Comparison of ENCODE assay signal across 8 cellular contexts in the genomic region with DNA sequence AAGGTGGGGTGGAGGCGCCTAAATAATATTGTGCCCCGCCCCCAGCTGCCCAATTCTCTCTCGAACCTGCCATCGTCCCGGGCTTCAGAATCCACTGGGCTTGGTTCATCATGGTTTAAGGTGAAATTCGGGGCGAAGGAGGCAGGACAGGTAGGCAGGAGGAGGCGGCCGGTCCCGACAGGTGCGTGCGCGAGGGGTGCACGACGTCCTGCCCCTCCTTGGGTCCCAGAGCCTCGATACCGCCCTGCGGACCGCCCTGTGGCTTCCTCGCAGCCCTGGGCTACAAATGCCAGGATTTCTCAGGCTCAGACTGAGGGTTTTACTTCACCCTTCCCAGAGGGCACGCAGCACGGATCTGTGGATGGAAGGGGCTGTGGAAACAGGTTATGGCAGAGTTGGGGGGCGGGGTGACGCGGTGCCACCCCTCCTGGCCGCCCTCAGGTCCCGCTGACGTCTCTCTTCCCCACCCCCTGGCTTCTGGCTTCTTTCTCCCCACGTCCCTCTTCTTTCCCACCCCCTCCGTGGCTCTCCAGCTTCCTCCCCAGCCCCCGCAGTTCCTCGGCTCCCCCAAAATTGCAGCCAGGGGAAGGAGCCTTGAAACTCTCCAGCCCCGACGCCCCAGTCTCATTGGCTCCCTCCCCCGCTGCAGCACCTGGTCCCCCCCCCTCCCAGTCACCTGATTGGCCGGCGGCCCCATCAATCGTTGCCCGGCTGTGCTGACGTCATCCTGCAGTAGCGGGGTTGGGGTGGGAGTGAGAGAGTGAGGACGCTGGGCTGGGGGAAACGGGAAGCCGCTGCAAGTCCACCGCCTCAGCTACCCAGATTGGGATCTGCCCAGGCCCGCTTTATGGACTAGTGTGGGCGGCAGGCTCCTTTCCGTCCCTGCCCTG. TPM values are rescaled to one million over a fixed set of nuclear protein-coding genes. Genes with fewer than 3 reads are reported as not detected.
DNase-seq lines count a peak whose midpoint lies in the region; ATAC-seq and TF ChIP-seq lines count a peak whose summit lies in the region.

Gene CLSTN3, plus strand, starts transcription at position 725 of the 890 bp plus-strand sequence. CDS start 278 bp downstream, outside the sequence.

- TF ChIP-seq EP300 in SK-N-SH (IDR thresholded peaks at IDR 0.05; ENCODE audit: borderline replicate concordance in 1 of 2, low read depth in 1 of 2, low read length in 1 of 2), result no peak

- 36% methylated on average over 29 of the region's 48 CpGs for WGBS in SK-N-SH (ENCODE audit: low lambda C conversion rate)

- DNase-seq in Caki2 (ENCODE audit: low read depth) (peak; percentile 54), LNCaP clone FGC (ENCODE audit: low read depth) (no peak), SK-N-SH (peak; percentile 100), germinal center (ENCODE audit: low spot score) (peak; percentile 100), nucleus accumbens (lab: John Stamatoyannopoulos, UW) (peak in 55 of 56 donors; percentile 37 to 89 (median 72)), substantia nigra (lab: John Stamatoyannopoulos, UW) (peak in 46 of 49 donors; percentile 11 to 92 (median 59))
- peak; percentile 81 for DNase-seq in activated naive CD4-positive, alpha-beta T cell treated with anti-CD3 and anti-CD28 coated beads, Interleukin-2, amount 50 U/mL, for 16 hours

- in situ Hi-C loops in Caki2 (cut with HindIII; ENCODE audit: low pct_unique_long_range_greater_than_20kb, low sequenced_read_pairs), result no loop called here

- peak within 1 kb of the TSS; percentile 51; the same call in 1 of the 2 replicates for H3K9ac ChIP-seq in SK-N-SH

- no peaks in the 10 kb centered on the region for H4K20me1 ChIP-seq in SK-N-SH (ENCODE audit: insufficient read depth)

- H3K36me3 ChIP-seq in SK-N-SH (replicated peaks in 1 of 2; ENCODE audit: control insufficient read depth in 1 of 2, insufficient read depth in 2 of 2, low read length in 1 of 2), result peaks cover 0 to 2% of the 10 kb centered on the region in 2 experiments

- H3K27ac ChIP-seq in SK-N-SH (ENCODE audit: low read depth in 2 of 2, low read length in 1 of 2) (peak within 1 kb of the TSS in 1 of 2 experiments; percentile 67; a peak in 1 of 4 replicates), substantia nigra (ENCODE audit: low read depth, low read length, poor library complexity, severe bottlenecking) (peak within 1 kb of the TSS; percentile 64)

- peak within 1 kb of the TSS; percentile 90; the same call in 1 of the 2 replicates for H2AFZ ChIP-seq in SK-N-SH (ENCODE audit: low read depth)

- POLR2A ChIA-PET in SK-N-SH (lab: Yijun Ruan, JAX), result no interaction called here

- peak; percentile 63 for ATAC-seq in GM21529 (IDR thresholded peaks at IDR 0.05; ENCODE audit: unreplicated experiment)

- H3K4me1 ChIP-seq in SK-N-SH (ENCODE audit: control insufficient read depth in 1 of 2, insufficient read depth in 2 of 2, low read depth in 1 of 2, low read length in 1 of 2), result peaks cover 0 to 13% of the 10 kb centered on the region in 2 experiments; a peak in 1 of 4 replicates

- TF ChIP-seq CTCF in LNCaP clone FGC (IDR thresholded peaks at IDR 0.05; ENCODE audit: control insufficient read depth, extremely low read depth, insufficient read depth) (no peak), SK-N-SH (IDR thresholded peaks at IDR 0.05) (no peak)

- TF ChIP-seq RAD21 in SK-N-SH (IDR thresholded peaks at IDR 0.05; ENCODE audit: low read length), result no peak

- 0 out of 2 replicates have a peak, but pooled peaks cover 7% of the 10 kb centered on the region for H3K27me3 ChIP-seq in SK-N-SH (ENCODE audit: insufficient read depth)

- no peaks in the 10 kb centered on the region for H3K79me2 ChIP-seq in SK-N-SH (ENCODE audit: insufficient read depth)

- no peaks in the 10 kb centered on the region for H3K9me2 ChIP-seq in SK-N-SH

- CTCF ChIA-PET in SK-N-SH (lab: Yijun Ruan, JAX), result interaction anchor here (0.9 to 2.8 kb wide), 6 partner anchors 11 to 59 kb away, joined by 3 to 11 read pairs (median 6); no protein-coding TSS in a partner anchor

- H3K9me3 ChIP-seq in SK-N-SH, result no peaks in the 10 kb centered on the region

- no peaks in the 10 kb centered on the region for H3F3A ChIP-seq in SK-N-SH (replicated peaks; ENCODE audit: insufficient read depth)

- H3K4me2 ChIP-seq in SK-N-SH, result peak within 1 kb of the TSS; percentile 95

- H3K4me3 ChIP-seq in LNCaP clone FGC (ENCODE audit: low read depth, low read length) (peak within 1 kb of the TSS; percentile 90), SK-N-SH (ENCODE audit: low read depth in 2 of 2, low read length in 1 of 2) (peak within 1 kb of the TSS; percentile 71 to 76)

TF ChIP-seq in SK-N-SH, 30 proteins besides CTCF, POLR2A, EP300 and RAD21 (continues in another document):
- TF ChIP-seq GABPA (IDR thresholded peaks at IDR 0.05; ENCODE audit: low read depth), result no peak
- TF ChIP-seq, protein P1, sequence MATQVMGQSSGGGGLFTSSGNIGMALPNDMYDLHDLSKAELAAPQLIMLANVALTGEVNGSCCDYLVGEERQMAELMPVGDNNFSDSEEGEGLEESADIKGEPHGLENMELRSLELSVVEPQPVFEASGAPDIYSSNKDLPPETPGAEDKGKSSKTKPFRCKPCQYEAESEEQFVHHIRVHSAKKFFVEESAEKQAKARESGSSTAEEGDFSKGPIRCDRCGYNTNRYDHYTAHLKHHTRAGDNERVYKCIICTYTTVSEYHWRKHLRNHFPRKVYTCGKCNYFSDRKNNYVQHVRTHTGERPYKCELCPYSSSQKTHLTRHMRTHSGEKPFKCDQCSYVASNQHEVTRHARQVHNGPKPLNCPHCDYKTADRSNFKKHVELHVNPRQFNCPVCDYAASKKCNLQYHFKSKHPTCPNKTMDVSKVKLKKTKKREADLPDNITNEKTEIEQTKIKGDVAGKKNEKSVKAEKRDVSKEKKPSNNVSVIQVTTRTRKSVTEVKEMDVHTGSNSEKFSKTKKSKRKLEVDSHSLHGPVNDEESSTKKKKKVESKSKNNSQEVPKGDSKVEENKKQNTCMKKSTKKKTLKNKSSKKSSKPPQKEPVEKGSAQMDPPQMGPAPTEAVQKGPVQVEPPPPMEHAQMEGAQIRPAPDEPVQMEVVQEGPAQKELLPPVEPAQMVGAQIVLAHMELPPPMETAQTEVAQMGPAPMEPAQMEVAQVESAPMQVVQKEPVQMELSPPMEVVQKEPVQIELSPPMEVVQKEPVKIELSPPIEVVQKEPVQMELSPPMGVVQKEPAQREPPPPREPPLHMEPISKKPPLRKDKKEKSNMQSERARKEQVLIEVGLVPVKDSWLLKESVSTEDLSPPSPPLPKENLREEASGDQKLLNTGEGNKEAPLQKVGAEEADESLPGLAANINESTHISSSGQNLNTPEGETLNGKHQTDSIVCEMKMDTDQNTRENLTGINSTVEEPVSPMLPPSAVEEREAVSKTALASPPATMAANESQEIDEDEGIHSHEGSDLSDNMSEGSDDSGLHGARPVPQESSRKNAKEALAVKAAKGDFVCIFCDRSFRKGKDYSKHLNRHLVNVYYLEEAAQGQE (IDR thresholded peaks at IDR 0.05; ENCODE audit: low read depth, low read length), result no peak
- no peak for TF ChIP-seq MXI1 (IDR thresholded peaks at IDR 0.05; ENCODE audit: low read depth, low read length)
- TF ChIP-seq SMC3 (IDR thresholded peaks at IDR 0.05; ENCODE audit: low read depth, low read length), result no peak
- TF ChIP-seq PBX3 (IDR thresholded peaks at IDR 0.05), result peak; percentile 97
- TF ChIP-seq FOSL2 (IDR thresholded peaks at IDR 0.05; ENCODE audit: borderline replicate concordance, low read depth), result no peak
- TF ChIP-seq RFX5 (IDR thresholded peaks at IDR 0.05; ENCODE audit: low read length), result no peak
- no peak for TF ChIP-seq FOXJ3 (CRISPR knock-in tag; IDR thresholded peaks at IDR 0.05)
- no peak for TF ChIP-seq YY1 (IDR thresholded peaks at IDR 0.05; ENCODE audit: low read depth)
- TF ChIP-seq POLR2AphosphoS5 (IDR thresholded peaks at IDR 0.05; ENCODE audit: low read depth, low read length), result no peak
- peak; percentile 39; the same call in 1 of the 2 replicates for TF ChIP-seq IRF3 (IDR thresholded peaks at IDR 0.05; ENCODE audit: low read depth, low read length)
- TF ChIP-seq, protein P2, sequence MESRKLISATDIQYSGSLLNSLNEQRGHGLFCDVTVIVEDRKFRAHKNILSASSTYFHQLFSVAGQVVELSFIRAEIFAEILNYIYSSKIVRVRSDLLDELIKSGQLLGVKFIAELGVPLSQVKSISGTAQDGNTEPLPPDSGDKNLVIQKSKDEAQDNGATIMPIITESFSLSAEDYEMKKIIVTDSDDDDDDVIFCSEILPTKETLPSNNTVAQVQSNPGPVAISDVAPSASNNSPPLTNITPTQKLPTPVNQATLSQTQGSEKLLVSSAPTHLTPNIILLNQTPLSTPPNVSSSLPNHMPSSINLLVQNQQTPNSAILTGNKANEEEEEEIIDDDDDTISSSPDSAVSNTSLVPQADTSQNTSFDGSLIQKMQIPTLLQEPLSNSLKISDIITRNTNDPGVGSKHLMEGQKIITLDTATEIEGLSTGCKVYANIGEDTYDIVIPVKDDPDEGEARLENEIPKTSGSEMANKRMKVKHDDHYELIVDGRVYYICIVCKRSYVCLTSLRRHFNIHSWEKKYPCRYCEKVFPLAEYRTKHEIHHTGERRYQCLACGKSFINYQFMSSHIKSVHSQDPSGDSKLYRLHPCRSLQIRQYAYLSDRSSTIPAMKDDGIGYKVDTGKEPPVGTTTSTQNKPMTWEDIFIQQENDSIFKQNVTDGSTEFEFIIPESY (IDR thresholded peaks at IDR 0.05; ENCODE audit: borderline replicate concordance, low read depth), result no peak
- TF ChIP-seq ELF1 (IDR thresholded peaks at IDR 0.05), result no peak

RNA-seq across cellular contexts. Expression of gene CLSTN3, which starts in this region (rescaled TPM):
- total RNA-seq in Caki2 (2014; rRNA removed; shearing (Covaris generic); ENCODE audit: low replicate concordance), result 3.4 and 13.8 TPM in 2 replicates
- polyA plus RNA-seq in SK-N-SH (2012; rRNA removed), result 12.7 and 12.9 TPM in 2 replicates
- 7.2 and 8.7 TPM in 2 replicates for polyA plus RNA-seq in SK-N-SH (2012; cell fraction: cytosol; rRNA removed)
- 34.7 and 40.9 TPM in 2 replicates for polyA plus RNA-seq in SK-N-SH (2012; cell fraction: nucleus; rRNA removed)
